31 cellular contexts compared by ENCODE assay signal in the genomic region with DNA sequence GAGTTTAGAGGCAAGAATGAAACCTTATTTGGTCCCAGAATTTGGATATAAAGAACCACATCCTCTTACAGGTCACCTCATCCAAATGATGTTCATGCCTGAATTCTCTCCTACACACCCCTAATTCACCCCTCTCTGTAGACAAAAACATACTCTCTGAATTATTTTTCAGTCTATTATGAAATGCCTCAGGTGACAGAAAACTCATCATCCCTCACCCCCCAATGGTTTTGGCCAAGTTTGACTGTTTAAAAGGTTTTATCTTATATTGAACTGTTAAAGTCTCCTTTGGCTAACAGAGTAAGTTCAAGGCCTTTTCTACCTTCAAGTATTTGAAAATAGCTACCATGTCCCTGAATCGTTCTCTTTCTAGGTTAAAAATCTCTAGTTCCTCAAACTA. TPM values are rescaled to one million over a fixed set of nuclear protein-coding genes. Genes with fewer than 3 reads are reported as not detected.
A peak's percentile ranks its signal among the peaks of the same experiment; 100 is the strongest.
DNase-seq lines count a peak whose midpoint lies in the region; ATAC-seq, FAIRE-seq and TF ChIP-seq lines count a peak whose summit lies in the region.
"Had no signal": no experiment of that assay in that cellular context is flagged by ENCODE, and none has a peak within 500 bp of the region (broad histone marks: within the 10 kb centered on the region; RNA-seq: fewer than 3 reads in every experiment).

No MANE protein-coding gene starts in this region.

- H3K4me1 ChIP-seq in ascending aorta = peaks cover 0 to 5% of the 10 kb centered on the region in 2 donors
- H3K4me1 ChIP-seq: parathyroid adenoma, SJCRH30 had no signal

- H3K4me3 Mint-ChIP-seq in activated naive CD8-positive, alpha-beta T cell treated with anti-CD3 and anti-CD28 coated beads, Interleukin-2, amount 10 ng/mL, durations not matched to agents 7 days and 5 days = peak overlapping the region; percentile 1
- H3K4me3 Mint-ChIP-seq in activated naive CD8-positive, alpha-beta T cell treated with anti-CD3 and anti-CD28 coated beads for 36 hours = no peak overlapping the region
- no peak overlapping the region for H3K4me3 Mint-ChIP-seq in activated CD8-positive, alpha-beta T cell treated with anti-CD3 and anti-CD28 coated beads for 36 hours
- H3K4me3 Mint-ChIP-seq in stimulated activated naive B cell treated with anti-CD40 and anti-IgM and Interleukin-4, amounts not matched to agents 10 μg/mL and 1 μg/mL and 100 μg/mL, for 72 hours = peak overlapping the region in 1 of 2 donors; percentile 17
- H3K4me3 Mint-ChIP-seq: activated T-cell treated with anti-CD3 and anti-CD28 coated beads, Interleukin-2, amount 50 U/mL, for 4 hours; endodermal cell; neural crest cell had no signal

- H3K27ac ChIP-seq in ascending aorta = no peak overlapping the region
- H3K27ac ChIP-seq: parathyroid adenoma, SJCRH30, skin epidermis, tibial nerve had no signal

- no peak for TF ChIP-seq POLR2A in GM12891 (IDR thresholded peaks at IDR 0.05; ENCODE audit: low read depth, low read length)

- POLR2A ChIA-PET in activated naive CD8-positive, alpha-beta T cell treated with anti-CD3 and anti-CD28 coated beads, Interleukin-2, amount 10 ng/mL, durations not matched to agents 7 days and 5 days (lab: Charles Lee) = interaction anchor here (0.8 to 13.8 kb wide), 3 partner anchors 16 to 33 kb away, joined by 3 to 341 read pairs (median 3); no protein-coding TSS in a partner anchor
- POLR2A ChIA-PET in activated CD8-positive, alpha-beta T cell treated with anti-CD3 and anti-CD28 coated beads for 36 hours (lab: Charles Lee) = no interaction called here

- H3K36me3 Mint-ChIP-seq in activated naive CD8-positive, alpha-beta T cell treated with anti-CD3 and anti-CD28 coated beads, Interleukin-2, amount 10 ng/mL, durations not matched to agents 7 days and 5 days = peaks cover 32% of the 10 kb centered on the region
- H3K36me3 Mint-ChIP-seq in activated naive CD8-positive, alpha-beta T cell treated with anti-CD3 and anti-CD28 coated beads for 36 hours = peaks cover 2% of the 10 kb centered on the region
- H3K36me3 Mint-ChIP-seq in activated CD8-positive, alpha-beta T cell treated with anti-CD3 and anti-CD28 coated beads for 36 hours (ENCODE audit: low read depth) = peaks cover 4% of the 10 kb centered on the region
- H3K36me3 Mint-ChIP-seq in stimulated activated naive B cell treated with anti-CD40 and anti-IgM and Interleukin-4, amounts not matched to agents 10 μg/mL and 1 μg/mL and 100 μg/mL, for 72 hours = peaks cover 20 to 24% of the 10 kb centered on the region in 2 donors

- no peak for TF ChIP-seq CTCF in activated CD8-positive, alpha-beta T cell treated with anti-CD3 and anti-CD28 coated beads for 36 hours (IDR thresholded peaks at IDR 0.05)
- no peak for TF ChIP-seq CTCF in ascending aorta (IDR thresholded peaks at IDR 0.05)

- intact Hi-C loops in activated CD8-positive, alpha-beta T cell treated with anti-CD3 and anti-CD28 coated beads for 36 hours (cut with micrococcal nuclease) = no loop called here
- intact Hi-C loops in ascending aorta (cut with DNase I) = no loop called here

- peak; percentile 23 for FAIRE-seq in GM12891 (lab: Jason Lieb, UNC)
- FAIRE-seq: HepG2, TTC549 had no signal

- CTCF ChIA-PET in activated CD8-positive, alpha-beta T cell treated with anti-CD3 and anti-CD28 coated beads for 36 hours (lab: Charles Lee) = interaction anchor here (0.6 to 16.0 kb wide), 3 partner anchors 10 to 333 kb away, joined by 3 to 349 read pairs (median 3); no protein-coding TSS in a partner anchor

- H3K4me3 ChIP-seq in ascending aorta = no peak overlapping the region
- H3K4me3 ChIP-seq: SJCRH30, skin epidermis, tibial nerve had no signal

- ATAC-seq in activated naive CD8-positive, alpha-beta T cell treated with anti-CD3 and anti-CD28 coated beads, Interleukin-2, amount 10 ng/mL, durations not matched to agents 7 days and 5 days (ENCODE audit: low read depth) = no peak
- ATAC-seq in activated CD8-positive, alpha-beta T cell treated with anti-CD3 and anti-CD28 coated beads for 36 hours = no peak
- no peak for ATAC-seq in stimulated activated naive B cell treated with anti-CD40 and anti-IgM and Interleukin-4, amounts not matched to agents 10 μg/mL and 1 μg/mL and 100 μg/mL, for 72 hours (replicated peaks)
- ATAC-seq: activated T-cell treated with anti-CD3 and anti-CD28 coated beads, Interleukin-2, amount 50 U/mL, for 4 hours; HepG2 had no signal

- H3K4me1 Mint-ChIP-seq in activated naive CD8-positive, alpha-beta T cell treated with anti-CD3 and anti-CD28 coated beads, Interleukin-2, amount 10 ng/mL, durations not matched to agents 7 days and 5 days = peaks cover 42% of the 10 kb centered on the region
- H3K4me1 Mint-ChIP-seq in activated naive CD8-positive, alpha-beta T cell treated with anti-CD3 and anti-CD28 coated beads for 36 hours = peaks cover 41% of the 10 kb centered on the region
- peaks cover 51% of the 10 kb centered on the region for H3K4me1 Mint-ChIP-seq in activated CD8-positive, alpha-beta T cell treated with anti-CD3 and anti-CD28 coated beads for 36 hours (ENCODE audit: low read depth)
- H3K4me1 Mint-ChIP-seq in stimulated activated naive B cell treated with anti-CD40 and anti-IgM and Interleukin-4, amounts not matched to agents 10 μg/mL and 1 μg/mL and 100 μg/mL, for 72 hours = peaks cover 52 to 79% of the 10 kb centered on the region in 2 donors
- H3K4me1 Mint-ChIP-seq: endodermal cell, neural crest cell had no signal

- no peaks in the 10 kb centered on the region for H3K27me3 ChIP-seq in ascending aorta
- H3K27me3 ChIP-seq: SJCRH30, tibial nerve had no signal

- DNase-seq in activated naive CD8-positive, alpha-beta T cell treated with anti-CD3 and anti-CD28 coated beads, Interleukin-2, amount 10 ng/mL, durations not matched to agents 7 days and 5 days = no peak
- DNase-seq in activated naive CD8-positive, alpha-beta T cell treated with anti-CD3 and anti-CD28 coated beads for 36 hours = no peak
- DNase-seq in GM12891 (ENCODE audit: insufficient read length, low spot score) (no peak), ascending aorta (ENCODE audit: low spot score in 2 of 2) (no peak)
- no peak for DNase-seq in activated CD8-positive, alpha-beta T cell treated with anti-CD3 and anti-CD28 coated beads for 36 hours
- no peak for DNase-seq in stimulated activated naive B cell treated with anti-CD40 and anti-IgM and Interleukin-4, amounts not matched to agents 10 μg/mL and 1 μg/mL and 100 μg/mL, for 72 hours
- DNase-seq in effector CD4-positive, alpha-beta T cell = no peak
- DNase-seq: activated CD4-positive, CD25-positive, alpha-beta regulatory T cell treated with anti-CD3 and anti-CD28 coated beads, Interleukin-2, amount 50 U/mL, for 72 hours; activated gamma-delta T cell treated with Interleukin-2 at 50 U/mL for 16 hours; activated T-cell treated with anti-CD3 and anti-CD28 coated beads, Interleukin-2, amount 50 U/mL, for 4 hours; C1 segment of cervical spinal cord; Calu3; central memory CD4-positive, alpha-beta T cell; DMS79 treated with DMSO at 0.1 percent for 48 hours; endodermal cell; GF-D8; HCEC 1CT; Kasumi-1; mammary epithelial cell; NCI-H1694; NCI-H446; NCI-H774; RPMI8226; SJCRH30 had no signal

- H3K36me3 ChIP-seq in ascending aorta = no peaks in the 10 kb centered on the region
- H3K36me3 ChIP-seq: SJCRH30, tibial nerve had no signal

- no peaks in the 10 kb centered on the region for H3K27me3 Mint-ChIP-seq in activated naive CD8-positive, alpha-beta T cell treated with anti-CD3 and anti-CD28 coated beads, Interleukin-2, amount 10 ng/mL, durations not matched to agents 7 days and 5 days
- H3K27me3 Mint-ChIP-seq in activated naive CD8-positive, alpha-beta T cell treated with anti-CD3 and anti-CD28 coated beads for 36 hours = no peaks in the 10 kb centered on the region
- no peaks in the 10 kb centered on the region for H3K27me3 Mint-ChIP-seq in activated CD8-positive, alpha-beta T cell treated with anti-CD3 and anti-CD28 coated beads for 36 hours
- no peaks in the 10 kb centered on the region for H3K27me3 Mint-ChIP-seq in stimulated activated naive B cell treated with anti-CD40 and anti-IgM and Interleukin-4, amounts not matched to agents 10 μg/mL and 1 μg/mL and 100 μg/mL, for 72 hours

- peak overlapping the region; percentile 51 for H3K27ac Mint-ChIP-seq in activated naive CD8-positive, alpha-beta T cell treated with anti-CD3 and anti-CD28 coated beads, Interleukin-2, amount 10 ng/mL, durations not matched to agents 7 days and 5 days
- no peak overlapping the region for H3K27ac Mint-ChIP-seq in activated naive CD8-positive, alpha-beta T cell treated with anti-CD3 and anti-CD28 coated beads for 36 hours
- H3K27ac Mint-ChIP-seq in activated CD8-positive, alpha-beta T cell treated with anti-CD3 and anti-CD28 coated beads for 36 hours = peak overlapping the region; percentile 16
- peak overlapping the region; percentile 80 for H3K27ac Mint-ChIP-seq in stimulated activated naive B cell treated with anti-CD40 and anti-IgM and Interleukin-4, amounts not matched to agents 10 μg/mL and 1 μg/mL and 100 μg/mL, for 72 hours
- H3K27ac Mint-ChIP-seq: endodermal cell had no signal

- no peaks in the 10 kb centered on the region for H3K9me3 ChIP-seq in ascending aorta
- H3K9me3 ChIP-seq: SJCRH30, tibial nerve had no signal

- H3K9me3 Mint-ChIP-seq in activated naive CD8-positive, alpha-beta T cell treated with anti-CD3 and anti-CD28 coated beads, Interleukin-2, amount 10 ng/mL, durations not matched to agents 7 days and 5 days = peaks cover 15% of the 10 kb centered on the region
- H3K9me3 Mint-ChIP-seq in activated naive CD8-positive, alpha-beta T cell treated with anti-CD3 and anti-CD28 coated beads for 36 hours = peaks cover 12% of the 10 kb centered on the region
- peaks cover 10% of the 10 kb centered on the region for H3K9me3 Mint-ChIP-seq in activated CD8-positive, alpha-beta T cell treated with anti-CD3 and anti-CD28 coated beads for 36 hours
- peaks cover 0 to 2% of the 10 kb centered on the region in 2 donors for H3K9me3 Mint-ChIP-seq in stimulated activated naive B cell treated with anti-CD40 and anti-IgM and Interleukin-4, amounts not matched to agents 10 μg/mL and 1 μg/mL and 100 μg/mL, for 72 hours

TF ChIP-seq in GM12891, 5 proteins besides CTCF, POLR2A, EP300 and RAD21:
- TF ChIP-seq POU2F2 (IDR thresholded peaks at IDR 0.05; ENCODE audit: low read depth, low read length) = no peak
- TF ChIP-seq TAF1 (IDR thresholded peaks at IDR 0.05; ENCODE audit: low read depth, low read length) = no peak
- no peak for TF ChIP-seq POLR2AphosphoS5 (IDR thresholded peaks at IDR 0.05; ENCODE audit: low read depth, low read length)
- TF ChIP-seq PAX5 (IDR thresholded peaks at IDR 0.05; ENCODE audit: insufficient read depth, low read length, severe bottlenecking) = no peak

RNA-seq across cellular contexts. Expression of a gene that starts 2.3 kb away (rescaled TPM):
- total RNA-seq in activated naive CD8-positive, alpha-beta T cell treated with anti-CD3 and anti-CD28 coated beads, Interleukin-2, amount 10 ng/mL, durations not matched to agents 7 days and 5 days = under 1 TPM; 0.57 to 0.69 TPM
- total RNA-seq in activated naive CD8-positive, alpha-beta T cell treated with anti-CD3 and anti-CD28 coated beads for 36 hours = under 1 TPM in 1 of 2 experiments, not detected in 1; 0.04 TPM
- 1.1 TPM for polyA plus RNA-seq in GM12891 (2012; ENCODE audit: low read depth, missing spikeins)
- not detected for total RNA-seq in activated CD8-positive, alpha-beta T cell treated with anti-CD3 and anti-CD28 coated beads for 36 hours
- total RNA-seq in ascending aorta = 2.3 TPM
- total RNA-seq: Calu3, endodermal cell, fibroblast of villous mesenchyme, HepG2, neural crest cell, SJCRH30 had no signal
- polyA plus RNA-seq: HepG2 had no signal
